In genomic region chr6:154509421-154510143, GRCh38 we compare ENCODE assay signal across 1 cellular context.
TF ChIP-seq lines count a peak whose summit lies in the region.

No MANE protein-coding gene starts in this region.

TF ChIP-seq in HepG2, 621 proteins besides CTCF, POLR2A, EP300 and RAD21 (continued from another document and continues in another):
- TF ChIP-seq ZGPAT (CRISPR knock-in tag; IDR thresholded peaks at IDR 0.05) = no peak
- TF ChIP-seq ZFP82 (CRISPR knock-in tag; IDR thresholded peaks at IDR 0.05; ENCODE audit: borderline replicate concordance) = peak; percentile 75; the same call in 1 of the 2 replicates
- no peak for TF ChIP-seq SETDB1 (CRISPR knock-in tag; IDR thresholded peaks at IDR 0.05; ENCODE audit: borderline replicate concordance)
- TF ChIP-seq, protein P1, sequence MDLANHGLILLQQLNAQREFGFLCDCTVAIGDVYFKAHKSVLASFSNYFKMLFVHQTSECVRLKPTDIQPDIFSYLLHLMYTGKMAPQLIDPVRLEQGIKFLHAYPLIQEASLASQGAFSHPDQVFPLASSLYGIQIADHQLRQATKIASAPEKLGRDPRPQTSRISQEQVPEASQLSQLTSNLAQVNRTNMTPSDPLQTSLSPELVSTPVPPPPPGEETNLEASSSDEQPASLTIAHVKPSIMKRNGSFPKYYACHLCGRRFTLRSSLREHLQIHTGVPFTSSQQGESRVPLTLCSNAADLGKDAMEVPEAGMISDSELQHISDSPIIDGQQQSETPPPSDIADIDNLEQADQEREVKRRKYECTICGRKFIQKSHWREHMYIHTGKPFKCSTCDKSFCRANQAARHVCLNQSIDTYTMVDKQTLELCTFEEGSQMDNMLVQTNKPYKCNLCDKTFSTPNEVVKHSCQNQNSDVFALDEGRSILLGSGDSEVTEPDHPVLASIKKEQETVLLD (CRISPR knock-in tag; IDR thresholded peaks at IDR 0.05; ENCODE audit: low read depth) = no peak; the same call in none of the 2 replicates
- TF ChIP-seq ZFP36 (IDR thresholded peaks at IDR 0.05; ENCODE audit: borderline replicate concordance, low read depth, low read length, partially characterized antibody) = no peak
- peak; percentile 24; the same call in 1 of the 2 replicates for TF ChIP-seq MTA1 (CRISPR knock-in tag; IDR thresholded peaks at IDR 0.05; ENCODE audit: borderline replicate concordance)
- TF ChIP-seq, protein P2, sequence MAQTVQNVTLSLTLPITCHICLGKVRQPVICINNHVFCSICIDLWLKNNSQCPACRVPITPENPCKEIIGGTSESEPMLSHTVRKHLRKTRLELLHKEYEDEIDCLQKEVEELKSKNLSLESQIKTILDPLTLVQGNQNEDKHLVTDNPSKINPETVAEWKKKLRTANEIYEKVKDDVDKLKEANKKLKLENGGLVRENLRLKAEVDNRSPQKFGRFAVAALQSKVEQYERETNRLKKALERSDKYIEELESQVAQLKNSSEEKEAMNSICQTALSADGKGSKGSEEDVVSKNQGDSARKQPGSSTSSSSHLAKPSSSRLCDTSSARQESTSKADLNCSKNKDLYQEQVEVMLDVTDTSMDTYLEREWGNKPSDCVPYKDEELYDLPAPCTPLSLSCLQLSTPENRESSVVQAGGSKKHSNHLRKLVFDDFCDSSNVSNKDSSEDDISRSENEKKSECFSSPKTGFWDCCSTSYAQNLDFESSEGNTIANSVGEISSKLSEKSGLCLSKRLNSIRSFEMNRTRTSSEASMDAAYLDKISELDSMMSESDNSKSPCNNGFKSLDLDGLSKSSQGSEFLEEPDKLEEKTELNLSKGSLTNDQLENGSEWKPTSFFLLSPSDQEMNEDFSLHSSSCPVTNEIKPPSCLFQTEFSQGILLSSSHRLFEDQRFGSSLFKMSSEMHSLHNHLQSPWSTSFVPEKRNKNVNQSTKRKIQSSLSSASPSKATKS (CRISPR knock-in tag; IDR thresholded peaks at IDR 0.05) = no peak
- TF ChIP-seq ZFAT (CRISPR knock-in tag; conservative IDR thresholded peaks at IDR 0.05) = no peak
- no peak for TF ChIP-seq PREB (CRISPR knock-in tag; IDR thresholded peaks at IDR 0.05)
- TF ChIP-seq, protein P3, sequence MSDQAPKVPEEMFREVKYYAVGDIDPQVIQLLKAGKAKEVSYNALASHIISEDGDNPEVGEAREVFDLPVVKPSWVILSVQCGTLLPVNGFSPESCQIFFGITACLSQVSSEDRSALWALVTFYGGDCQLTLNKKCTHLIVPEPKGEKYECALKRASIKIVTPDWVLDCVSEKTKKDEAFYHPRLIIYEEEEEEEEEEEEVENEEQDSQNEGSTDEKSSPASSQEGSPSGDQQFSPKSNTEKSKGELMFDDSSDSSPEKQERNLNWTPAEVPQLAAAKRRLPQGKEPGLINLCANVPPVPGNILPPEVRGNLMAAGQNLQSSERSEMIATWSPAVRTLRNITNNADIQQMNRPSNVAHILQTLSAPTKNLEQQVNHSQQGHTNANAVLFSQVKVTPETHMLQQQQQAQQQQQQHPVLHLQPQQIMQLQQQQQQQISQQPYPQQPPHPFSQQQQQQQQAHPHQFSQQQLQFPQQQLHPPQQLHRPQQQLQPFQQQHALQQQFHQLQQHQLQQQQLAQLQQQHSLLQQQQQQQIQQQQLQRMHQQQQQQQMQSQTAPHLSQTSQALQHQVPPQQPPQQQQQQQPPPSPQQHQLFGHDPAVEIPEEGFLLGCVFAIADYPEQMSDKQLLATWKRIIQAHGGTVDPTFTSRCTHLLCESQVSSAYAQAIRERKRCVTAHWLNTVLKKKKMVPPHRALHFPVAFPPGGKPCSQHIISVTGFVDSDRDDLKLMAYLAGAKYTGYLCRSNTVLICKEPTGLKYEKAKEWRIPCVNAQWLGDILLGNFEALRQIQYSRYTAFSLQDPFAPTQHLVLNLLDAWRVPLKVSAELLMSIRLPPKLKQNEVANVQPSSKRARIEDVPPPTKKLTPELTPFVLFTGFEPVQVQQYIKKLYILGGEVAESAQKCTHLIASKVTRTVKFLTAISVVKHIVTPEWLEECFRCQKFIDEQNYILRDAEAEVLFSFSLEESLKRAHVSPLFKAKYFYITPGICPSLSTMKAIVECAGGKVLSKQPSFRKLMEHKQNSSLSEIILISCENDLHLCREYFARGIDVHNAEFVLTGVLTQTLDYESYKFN (CRISPR knock-in tag; conservative IDR thresholded peaks at IDR 0.05) = no peak
- TF ChIP-seq ZNF468 (CRISPR knock-in tag; IDR thresholded peaks at IDR 0.05) = no peak; the same call in 1 of the 2 replicates
- no peak for TF ChIP-seq RELA (CRISPR knock-in tag; IDR thresholded peaks at IDR 0.05)
- TF ChIP-seq CEBPG (CRISPR knock-in tag; IDR thresholded peaks at IDR 0.05) = 0 out of 2 replicates have a peak, but pooled peaks have one; percentile 6
- TF ChIP-seq ZNF335 (CRISPR knock-in tag; IDR thresholded peaks at IDR 0.05) = no peak
- no peak for TF ChIP-seq SKI (IDR thresholded peaks at IDR 0.05; ENCODE audit: partially characterized antibody)
- peak; percentile 79; the same call in 1 of the 2 replicates for TF ChIP-seq ZNF772 (CRISPR knock-in tag; IDR thresholded peaks at IDR 0.05)
- TF ChIP-seq ZNF737 (CRISPR knock-in tag; IDR thresholded peaks at IDR 0.05; ENCODE audit: borderline replicate concordance) = 0 out of 2 replicates have a peak, but pooled peaks have one; percentile 76
- peak; percentile 41 for TF ChIP-seq SRSF1 (optimal IDR thresholded peaks at IDR 0.05; ENCODE audit: low read depth, low read length)
- no peak for TF ChIP-seq KDM3A (CRISPR knock-in tag; IDR thresholded peaks at IDR 0.05; ENCODE audit: low read depth)
- 0 out of 2 replicates have a peak, but pooled peaks have one; percentile 30 for TF ChIP-seq ZSCAN20 (CRISPR knock-in tag; IDR thresholded peaks at IDR 0.05; ENCODE audit: borderline replicate concordance)
- no peak for TF ChIP-seq ZKSCAN8 (CRISPR knock-in tag; IDR thresholded peaks at IDR 0.05; ENCODE audit: borderline replicate concordance)
- TF ChIP-seq SIN3B (IDR thresholded peaks at IDR 0.05; ENCODE audit: low read length) = no peak
- peak; percentile 39; the same call in 1 of the 2 replicates for TF ChIP-seq ISX (CRISPR knock-in tag; conservative IDR thresholded peaks at IDR 0.05)
- no peak for TF ChIP-seq ZNF724P (CRISPR knock-in tag; IDR thresholded peaks at IDR 0.05; ENCODE audit: borderline replicate concordance)
- no peak for TF ChIP-seq ZBTB8A (CRISPR knock-in tag; IDR thresholded peaks at IDR 0.05; ENCODE audit: borderline replicate concordance, low read depth)
- peak; percentile 20; the same call in 1 of the 2 replicates for TF ChIP-seq ZNF550 (CRISPR knock-in tag; IDR thresholded peaks at IDR 0.05; ENCODE audit: borderline replicate concordance)
- peak; percentile 71 for TF ChIP-seq ZNF317 (CRISPR knock-in tag; IDR thresholded peaks at IDR 0.05)
- TF ChIP-seq ATF6 (CRISPR knock-in tag; conservative IDR thresholded peaks at IDR 0.05) = no peak
- no peak for TF ChIP-seq ZNF12 (CRISPR knock-in tag; IDR thresholded peaks at IDR 0.05)
- TF ChIP-seq MTF1 (CRISPR knock-in tag; IDR thresholded peaks at IDR 0.05) = peak; percentile 50; the same call in 1 of the 2 replicates
- TF ChIP-seq ZNF232 (CRISPR knock-in tag; IDR thresholded peaks at IDR 0.05; ENCODE audit: borderline replicate concordance) = peak; percentile 68
- TF ChIP-seq ZNF10 (CRISPR knock-in tag; IDR thresholded peaks at IDR 0.05; ENCODE audit: borderline replicate concordance, low read depth) = no peak
- 0 out of 2 replicates have a peak, but pooled peaks have one; percentile 8 for TF ChIP-seq ZNF451 (CRISPR knock-in tag; IDR thresholded peaks at IDR 0.05)
- TF ChIP-seq, protein P4, sequence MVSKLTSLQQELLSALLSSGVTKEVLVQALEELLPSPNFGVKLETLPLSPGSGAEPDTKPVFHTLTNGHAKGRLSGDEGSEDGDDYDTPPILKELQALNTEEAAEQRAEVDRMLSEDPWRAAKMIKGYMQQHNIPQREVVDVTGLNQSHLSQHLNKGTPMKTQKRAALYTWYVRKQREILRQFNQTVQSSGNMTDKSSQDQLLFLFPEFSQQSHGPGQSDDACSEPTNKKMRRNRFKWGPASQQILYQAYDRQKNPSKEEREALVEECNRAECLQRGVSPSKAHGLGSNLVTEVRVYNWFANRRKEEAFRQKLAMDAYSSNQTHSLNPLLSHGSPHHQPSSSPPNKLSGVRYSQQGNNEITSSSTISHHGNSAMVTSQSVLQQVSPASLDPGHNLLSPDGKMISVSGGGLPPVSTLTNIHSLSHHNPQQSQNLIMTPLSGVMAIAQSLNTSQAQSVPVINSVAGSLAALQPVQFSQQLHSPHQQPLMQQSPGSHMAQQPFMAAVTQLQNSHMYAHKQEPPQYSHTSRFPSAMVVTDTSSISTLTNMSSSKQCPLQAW (CRISPR knock-in tag; IDR thresholded peaks at IDR 0.05) = peak; percentile 49; the same call in 1 of the 2 replicates
- TF ChIP-seq AGO1 (IDR thresholded peaks at IDR 0.05; ENCODE audit: low read depth, low read length, poor library complexity, severe bottlenecking) = peak; percentile 77
- TF ChIP-seq KLF15 (CRISPR knock-in tag; IDR thresholded peaks at IDR 0.05; ENCODE audit: borderline replicate concordance) = no peak
- TF ChIP-seq IKZF4 (CRISPR knock-in tag; IDR thresholded peaks at IDR 0.05; ENCODE audit: borderline replicate concordance, low read depth, not compliant biosample characterization) = no peak
- TF ChIP-seq ZNF569 (CRISPR knock-in tag; IDR thresholded peaks at IDR 0.05; ENCODE audit: borderline replicate concordance) = no peak
- TF ChIP-seq MTERF4 (CRISPR knock-in tag; IDR thresholded peaks at IDR 0.05) = no peak; the same call in 1 of the 2 replicates
- TF ChIP-seq TCF7L2 (IDR thresholded peaks at IDR 0.05; ENCODE audit: low read depth, low read length) = no peak
- no peak for TF ChIP-seq U2AF2 (IDR thresholded peaks at IDR 0.05; ENCODE audit: low read depth, low read length)
- TF ChIP-seq, protein P5, sequence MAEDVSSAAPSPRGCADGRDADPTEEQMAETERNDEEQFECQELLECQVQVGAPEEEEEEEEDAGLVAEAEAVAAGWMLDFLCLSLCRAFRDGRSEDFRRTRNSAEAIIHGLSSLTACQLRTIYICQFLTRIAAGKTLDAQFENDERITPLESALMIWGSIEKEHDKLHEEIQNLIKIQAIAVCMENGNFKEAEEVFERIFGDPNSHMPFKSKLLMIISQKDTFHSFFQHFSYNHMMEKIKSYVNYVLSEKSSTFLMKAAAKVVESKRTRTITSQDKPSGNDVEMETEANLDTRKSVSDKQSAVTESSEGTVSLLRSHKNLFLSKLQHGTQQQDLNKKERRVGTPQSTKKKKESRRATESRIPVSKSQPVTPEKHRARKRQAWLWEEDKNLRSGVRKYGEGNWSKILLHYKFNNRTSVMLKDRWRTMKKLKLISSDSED (CRISPR knock-in tag; IDR thresholded peaks at IDR 0.05) = no peak
- no peak for TF ChIP-seq SMYD3 (CRISPR knock-in tag; IDR thresholded peaks at IDR 0.05)
- no peak for TF ChIP-seq ZFP62 (CRISPR knock-in tag; IDR thresholded peaks at IDR 0.05)
- no peak for TF ChIP-seq HOXD1 (CRISPR knock-in tag; IDR thresholded peaks at IDR 0.05)
- no peak for TF ChIP-seq SNRNP70 (IDR thresholded peaks at IDR 0.05; ENCODE audit: low read depth, low read length)
- TF ChIP-seq AGO2 (optimal IDR thresholded peaks at IDR 0.05; ENCODE audit: low read depth, low read length) = peak; percentile 78
- no peak for TF ChIP-seq CENPT (CRISPR knock-in tag; IDR thresholded peaks at IDR 0.05; ENCODE audit: low read depth)
- no peak for TF ChIP-seq TSC22D2 (CRISPR knock-in tag; IDR thresholded peaks at IDR 0.05; ENCODE audit: borderline replicate concordance)
- TF ChIP-seq, protein P6, sequence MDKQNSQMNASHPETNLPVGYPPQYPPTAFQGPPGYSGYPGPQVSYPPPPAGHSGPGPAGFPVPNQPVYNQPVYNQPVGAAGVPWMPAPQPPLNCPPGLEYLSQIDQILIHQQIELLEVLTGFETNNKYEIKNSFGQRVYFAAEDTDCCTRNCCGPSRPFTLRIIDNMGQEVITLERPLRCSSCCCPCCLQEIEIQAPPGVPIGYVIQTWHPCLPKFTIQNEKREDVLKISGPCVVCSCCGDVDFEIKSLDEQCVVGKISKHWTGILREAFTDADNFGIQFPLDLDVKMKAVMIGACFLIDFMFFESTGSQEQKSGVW (CRISPR knock-in tag; IDR thresholded peaks at IDR 0.05; ENCODE audit: borderline replicate concordance) = peak; percentile 15; the same call in 1 of the 2 replicates
- TF ChIP-seq XBP1 (CRISPR knock-in tag; IDR thresholded peaks at IDR 0.05) = no peak
- TF ChIP-seq TEAD2 (CRISPR knock-in tag; IDR thresholded peaks at IDR 0.05) = peak; percentile 26; the same call in 1 of the 2 replicates
- peak; percentile 75 for TF ChIP-seq RBFOX2 (IDR thresholded peaks at IDR 0.05; ENCODE audit: low read depth, low read length)
